ENCODE assay signal across 20 cellular contexts in the genomic region with DNA sequence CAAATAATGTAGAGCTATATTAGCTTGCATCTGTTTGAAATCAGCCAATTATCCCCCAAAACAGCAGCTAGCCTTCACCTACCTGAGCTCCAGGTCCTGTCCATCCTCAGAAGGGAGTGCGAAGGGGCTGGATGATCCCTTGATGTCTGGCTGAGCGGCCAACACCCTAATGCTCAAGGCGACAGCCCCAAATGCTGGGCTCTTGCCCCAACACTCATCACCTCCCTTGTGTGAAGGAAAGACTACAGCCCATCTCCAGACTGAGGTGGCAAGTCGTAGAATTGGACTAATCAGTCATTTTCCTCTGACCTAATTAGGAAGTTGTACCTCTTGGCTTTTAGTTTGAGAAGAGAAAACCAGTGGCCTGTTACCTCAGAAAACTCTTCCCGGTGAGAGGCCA.
"Had no signal": no experiment of that assay in that cellular context is flagged by ENCODE, and none has a peak within 500 bp of the region (broad histone marks: within the 10 kb centered on the region; RNA-seq: fewer than 3 reads in every experiment).

No MANE protein-coding gene starts in this region.

- H3K36me3 Mint-ChIP-seq: activated CD4-positive, alpha-beta memory T cell treated with anti-CD3 and anti-CD28 coated beads for 36 hours; WTC11 had no signal

- H3K27ac Mint-ChIP-seq: activated CD4-positive, alpha-beta memory T cell treated with anti-CD3 and anti-CD28 coated beads for 36 hours; activated CD4-positive, alpha-beta T cell treated with anti-CD3 and anti-CD28 coated beads, Interleukin-2, amount 10 ng/mL, durations not matched to agents 24 days and 14 days; activated naive CD8-positive, alpha-beta T cell treated with anti-CD3 and anti-CD28 coated beads, Interleukin-2, amount 10 ng/mL, durations not matched to agents 7 days and 5 days; T-helper 17 cell; WTC11 had no signal

- H3K27me3 ChIP-seq: adrenal gland had no signal

- H3K4me3 ChIP-seq: adrenal gland had no signal

- H3K9me3 ChIP-seq: adrenal gland had no signal

- H3K4me3 Mint-ChIP-seq: activated CD4-positive, alpha-beta memory T cell treated with anti-CD3 and anti-CD28 coated beads for 36 hours; activated CD4-positive, alpha-beta T cell treated with anti-CD3 and anti-CD28 coated beads, Interleukin-2, amount 10 ng/mL, durations not matched to agents 24 days and 14 days; activated naive CD8-positive, alpha-beta T cell treated with anti-CD3 and anti-CD28 coated beads, Interleukin-2, amount 10 ng/mL, durations not matched to agents 7 days and 5 days; T-helper 17 cell; WTC11 had no signal

- ATAC-seq: PC-3, T-helper 17 cell, WTC11 had no signal

- H3K36me3 ChIP-seq: adrenal gland had no signal

- H3K9me3 Mint-ChIP-seq: activated CD4-positive, alpha-beta memory T cell treated with anti-CD3 and anti-CD28 coated beads for 36 hours; WTC11 had no signal

- DNase-seq: activated CD4-positive, alpha-beta memory T cell treated with anti-CD3 and anti-CD28 coated beads for 36 hours; activated CD4-positive, alpha-beta T cell treated with anti-CD3 and anti-CD28 coated beads for 1 hour; activated CD4-positive, alpha-beta T cell treated with anti-CD3 and anti-CD28 coated beads, Interleukin-2, amount 10 ng/mL, durations not matched to agents 24 days and 14 days; activated CD8-positive, alpha-beta memory T cell treated with anti-CD3 and anti-CD28 coated beads, Interleukin-2, amount 50 U/mL, for 48 hours; activated naive CD4-positive, alpha-beta T cell treated with anti-CD3 and anti-CD28 coated beads, Interleukin-2, amount 50 U/mL, for 16 hours; activated naive CD8-positive, alpha-beta T cell treated with anti-CD3 and anti-CD28 coated beads, Interleukin-2, amount 10 ng/mL, durations not matched to agents 7 days and 5 days; activated T-cell treated with anti-CD3 and anti-CD28 coated beads, Interleukin-2, amount 50 U/mL, for 1 hour; adrenal gland; anterior cingulate cortex; cerebellar nuclear complex; Kasumi-1; KBM-7; NCI-H187 treated with DMSO at 0.1 percent for 48 hours; NCI-H2081 treated with DMSO at 0.1 percent for 48 hours; NCI-H510A treated with DMSO at 0.1 percent for 48 hours; PC-3; SIG-M5; T-helper 17 cell; T-helper 9 cell had no signal

- H3K27ac ChIP-seq: adrenal gland had no signal

- H3K4me1 ChIP-seq: adrenal gland had no signal
